Comparison of ENCODE assay signal across 8 cellular contexts in genomic region chr4:140851032-140851636, GRCh38.
A peak's percentile ranks its signal among the peaks of the same experiment; 100 is the strongest.
DNase-seq lines count a peak whose midpoint lies in the region; ATAC-seq and TF ChIP-seq lines count a peak whose summit lies in the region.

No MANE protein-coding gene starts in this region.

- peak; percentile 61 for DNase-seq in SIG-M5 treated with dmso at 0.1 percent for 504 hours (lab: John Stamatoyannopoulos, UW; ENCODE audit: unreplicated experiment)
- DNase-seq in SIG-M5 (lab: John Stamatoyannopoulos, UW) = no peak
- peak; percentile 56 for DNase-seq in LHCN-M2 (ENCODE audit: low read depth)
- peak; percentile 72 for DNase-seq in RPMI8226
- DNase-seq in epithelial cell of esophagus (ENCODE audit: low read depth) = peak; percentile 69
- peak; percentile 82 for DNase-seq in midbrain (lab: John Stamatoyannopoulos, UW)

- peak; percentile 80 for ATAC-seq in GM21619 (IDR thresholded peaks at IDR 0.05; ENCODE audit: unreplicated experiment)
- no peak for ATAC-seq in HG03025 (IDR thresholded peaks at IDR 0.05; ENCODE audit: low FRiP score, unreplicated experiment)

- no peak overlapping the region for H3K4me3 ChIP-seq in epithelial cell of esophagus (ENCODE audit: low read length)

- TF ChIP-seq CTCF in epithelial cell of esophagus (IDR thresholded peaks at IDR 0.05; ENCODE audit: insufficient read depth, low read depth, low read length, missing control alignments) = peak; percentile 82
